11 cellular contexts compared by ENCODE assay signal in the genomic region with DNA sequence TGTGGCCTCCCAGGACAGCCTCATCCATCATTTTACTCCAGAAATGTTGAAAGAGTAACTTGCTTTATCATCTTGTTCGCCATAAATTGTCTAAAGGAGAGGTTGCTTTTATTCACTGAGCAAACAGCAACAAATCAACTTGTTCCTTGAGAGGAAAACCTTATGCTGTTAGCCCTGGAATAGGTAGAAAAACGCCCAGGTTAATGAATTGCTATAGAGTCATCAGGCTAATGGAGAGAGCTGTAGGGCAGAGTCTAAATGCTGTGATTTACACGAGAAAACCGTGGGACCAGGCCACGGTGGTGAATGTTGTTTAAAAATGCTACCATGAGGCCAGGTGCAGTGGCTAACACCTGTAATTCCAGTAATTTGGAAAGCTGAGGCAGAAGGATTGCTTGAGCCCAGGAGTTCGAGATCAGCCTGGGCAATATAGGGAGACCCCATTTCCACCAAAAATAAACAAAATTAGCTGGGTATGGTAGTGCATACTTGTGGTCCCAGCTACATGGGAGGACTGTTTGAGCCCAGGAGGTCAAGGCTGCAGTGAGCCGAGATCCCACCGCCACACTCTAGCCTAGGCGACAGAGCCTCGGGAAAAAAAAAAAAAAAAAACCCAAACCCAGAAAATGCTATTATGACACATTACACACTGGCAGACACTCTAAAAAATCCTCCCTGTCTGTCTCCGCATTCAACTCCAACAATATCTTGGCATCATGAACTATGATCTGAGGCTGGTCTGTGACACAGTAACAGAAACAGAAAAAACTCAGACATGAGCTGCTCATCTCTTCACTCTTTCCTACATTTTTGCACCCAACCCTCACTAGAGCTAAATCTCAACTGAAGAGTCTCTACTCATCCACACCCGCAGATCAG.
DNase-seq lines count a peak whose midpoint lies in the region; ATAC-seq, FAIRE-seq and TF ChIP-seq lines count a peak whose summit lies in the region.
"Had no signal": no experiment of that assay in that cellular context is flagged by ENCODE, and none has a peak within 500 bp of the region (broad histone marks: within the 10 kb centered on the region; RNA-seq: fewer than 3 reads in every experiment).

No MANE protein-coding gene starts in this region.

- H3K27me3 ChIP-seq in GM23248 (replicated peaks; ENCODE audit: insufficient read depth) (no peaks in the 10 kb centered on the region), RWPE2 (ENCODE audit: insufficient read depth, poor library complexity, severe bottlenecking) (no peaks in the 10 kb centered on the region), neuron (ENCODE audit: insufficient read depth, low read length) (no peaks in the 10 kb centered on the region), psoas muscle (ENCODE audit: insufficient read depth in 3 of 3, low read length in 2 of 3) (no peaks in the 10 kb centered on the region)

- in situ Hi-C loops in GM23248 (cut with MboI) = no loop called here

- H3K36me3 ChIP-seq in GM23248 (ENCODE audit: low read depth) (peaks cover 6% of the 10 kb centered on the region; the same call in 1 of the 2 replicates), RWPE2 (ENCODE audit: low read depth) (peaks cover 38% of the 10 kb centered on the region), neuron (ENCODE audit: insufficient read depth, low read length) (no peaks in the 10 kb centered on the region), psoas muscle (ENCODE audit: insufficient read depth in 1 of 2, low read depth in 1 of 2) (no peaks in the 10 kb centered on the region)

- H3K4me3 ChIP-seq in GM23248 = 0 out of 2 replicates have a peak overlapping the region, but pooled peaks have one; percentile 13
- no peak overlapping the region for H3K4me3 ChIP-seq in RWPE2 (ENCODE audit: severe bottlenecking)
- H3K4me3 ChIP-seq in fibroblast of pulmonary artery (replicated peaks; ENCODE audit: low read depth, low read length) = no peak overlapping the region
- H3K4me3 ChIP-seq in neuron (ENCODE audit: low read length) = peak overlapping the region; percentile 24
- no peak overlapping the region for H3K4me3 ChIP-seq in psoas muscle

- H3K9me3 Mint-ChIP-seq in stimulated activated memory B cell treated with anti-CD40 and anti-IgM and Interleukin-4, amounts not matched to agents 10 μg/mL and 1 μg/mL and 100 μg/mL, for 72 hours = no peaks in the 10 kb centered on the region
- H3K9me3 Mint-ChIP-seq: CD8-positive, alpha-beta T cell had no signal

- peaks cover 26% of the 10 kb centered on the region for H3K27me3 Mint-ChIP-seq in stimulated activated memory B cell treated with anti-CD40 and anti-IgM and Interleukin-4, amounts not matched to agents 10 μg/mL and 1 μg/mL and 100 μg/mL, for 72 hours

- no peak for ATAC-seq in RWPE2 (ENCODE audit: low read depth)
- no peak for ATAC-seq in stimulated activated naive CD8-positive, alpha-beta T cell treated with anti-CD3 and anti-CD28 coated beads, Interleukin-15, Interleukin-2, amounts not matched to agents 100 U/mL and 50 U/mL, for 24 hours
- no peak for ATAC-seq in stimulated activated memory B cell treated with anti-CD40 and anti-IgM and Interleukin-4, amounts not matched to agents 10 μg/mL and 1 μg/mL and 100 μg/mL, for 72 hours
- no peak for ATAC-seq in psoas muscle
- ATAC-seq: CD8-positive, alpha-beta T cell had no signal

- H3K4me1 ChIP-seq in GM23248 (ENCODE audit: insufficient read depth) (peaks cover 11% of the 10 kb centered on the region), RWPE2 (ENCODE audit: insufficient read depth, poor library complexity, severe bottlenecking) (peaks cover 18% of the 10 kb centered on the region), neuron (ENCODE audit: insufficient read depth, low read length) (peaks cover 74% of the 10 kb centered on the region), psoas muscle (no peaks in the 10 kb centered on the region)

- H3K4me3 Mint-ChIP-seq in stimulated activated memory B cell treated with anti-CD40 and anti-IgM and Interleukin-4, amounts not matched to agents 10 μg/mL and 1 μg/mL and 100 μg/mL, for 72 hours = no peak overlapping the region
- H3K4me3 Mint-ChIP-seq: CD8-positive, alpha-beta T cell had no signal

- no peaks in the 10 kb centered on the region for H4K20me1 ChIP-seq in GM23248 (ENCODE audit: insufficient read depth)

- H3K4me1 Mint-ChIP-seq in stimulated activated memory B cell treated with anti-CD40 and anti-IgM and Interleukin-4, amounts not matched to agents 10 μg/mL and 1 μg/mL and 100 μg/mL, for 72 hours = no peaks in the 10 kb centered on the region

- TF ChIP-seq CTCF in RWPE2 (IDR thresholded peaks at IDR 0.05; ENCODE audit: poor library complexity, severe bottlenecking) = no peak
- no peak for TF ChIP-seq CTCF in fibroblast of pulmonary artery (IDR thresholded peaks at IDR 0.05; ENCODE audit: low read length, missing control alignments)
- TF ChIP-seq CTCF in psoas muscle (IDR thresholded peaks at IDR 0.05) = no peak

- H3K9ac ChIP-seq in GM23248 = no peak overlapping the region

- DNase-seq in GM23248 = peak; percentile 44
- no peak for DNase-seq in RWPE2 (ENCODE audit: low spot score)
- DNase-seq in fibroblast of pulmonary artery (ENCODE audit: low read depth) = peak; percentile 18
- no peak for DNase-seq in stimulated activated naive CD8-positive, alpha-beta T cell treated with anti-CD3 and anti-CD28 coated beads, Interleukin-15, Interleukin-2, amounts not matched to agents 100 U/mL and 50 U/mL, for 24 hours
- no peak for DNase-seq in psoas muscle
- no peak for DNase-seq in H54 (ENCODE audit: insufficient read length, low spot score)
- DNase-seq: activated CD4-positive, CD25-positive, alpha-beta regulatory T cell treated with anti-CD3 and anti-CD28 coated beads, Interleukin-2, amount 50 U/mL, for 72 hours; activated effector memory CD4-positive, alpha-beta T cell treated with Interleukin-2 at 50 U/mL for 16 hours; CD8-positive, alpha-beta T cell had no signal

- no peak overlapping the region for H3K27ac Mint-ChIP-seq in stimulated activated memory B cell treated with anti-CD40 and anti-IgM and Interleukin-4, amounts not matched to agents 10 μg/mL and 1 μg/mL and 100 μg/mL, for 72 hours
- H3K27ac Mint-ChIP-seq: CD8-positive, alpha-beta T cell had no signal

- H3K27ac ChIP-seq in GM23248 (peak overlapping the region; percentile 48), RWPE2 (ENCODE audit: poor library complexity, severe bottlenecking) (peak overlapping the region; percentile 50), psoas muscle (no peak overlapping the region)

- H3K4me2 ChIP-seq in GM23248 (ENCODE audit: unreplicated experiment) = peak overlapping the region; percentile 7

- no peaks in the 10 kb centered on the region for H3K36me3 Mint-ChIP-seq in stimulated activated memory B cell treated with anti-CD40 and anti-IgM and Interleukin-4, amounts not matched to agents 10 μg/mL and 1 μg/mL and 100 μg/mL, for 72 hours
- H3K36me3 Mint-ChIP-seq: CD8-positive, alpha-beta T cell had no signal

- no peaks in the 10 kb centered on the region for H3K9me3 ChIP-seq in GM23248 (ENCODE audit: low read depth)
- H3K9me3 ChIP-seq in RWPE2 (ENCODE audit: severe bottlenecking) = no peaks in the 10 kb centered on the region
- H3K9me3 ChIP-seq in neuron (ENCODE audit: low read length) = no peaks in the 10 kb centered on the region
- no peaks in the 10 kb centered on the region for H3K9me3 ChIP-seq in psoas muscle

- intact Hi-C loops in psoas muscle (cut with DNase I) = no loop called here

- H3K79me2 ChIP-seq in GM23248 (ENCODE audit: insufficient read depth) = peaks cover 100% of the 10 kb centered on the region

- H3F3A ChIP-seq in GM23248 (ENCODE audit: insufficient read depth) = peaks cover 46% of the 10 kb centered on the region; the same call in 1 of the 2 replicates

- no peak for TF ChIP-seq POLR2A in H54 (IDR thresholded peaks at IDR 0.05; ENCODE audit: low read depth, low read length)

- FAIRE-seq in H54 (lab: Jason Lieb, UNC) = no peak

- WGBS in GM23248 (ENCODE audit: low coverage in 1 of 2, low lambda C conversion rate in 2 of 2, missing lambda C conversion rate in 2 of 2), 2 experiments = 72 to 75% methylated on average over 12 of the region's 12 CpGs
- 75 to 80% (median 76%) methylated on average over 12 of the region's 12 CpGs for WGBS in psoas muscle, 3 donors

- no peaks in the 10 kb centered on the region for H3K9me2 ChIP-seq in GM23248 (ENCODE audit: insufficient read depth)

- H2AFZ ChIP-seq in GM23248 (peak overlapping the region; percentile 35; the same call in 1 of the 2 replicates), neuron (ENCODE audit: low read depth, low read length) (no peak overlapping the region)

Comparison
In these comparisons a context has a peak if more than half of its experiments do, and no peak if none do; other contexts are left out.
1. DNase-seq: peak in GM23248 (single experiment) and fibroblast of pulmonary artery (single experiment); none in RWPE2 (single experiment), stimulated activated naive CD8-positive, alpha-beta T cell treated with anti-CD3 and anti-CD28 coated beads, Interleukin-15, Interleukin-2, amounts not matched to agents 100 U/mL and 50 U/mL, for 24 hours (single experiment), psoas muscle (0 of 2) and H54 (single experiment).
2. H3K4me3 ChIP-seq: peak in GM23248 (single experiment) and neuron (single experiment); none in RWPE2 (single experiment), fibroblast of pulmonary artery (single experiment) and psoas muscle (single experiment).